ENCODE assay signal across 1 cellular context in genomic region chr16:19864566-19864965, GRCh38.
TF ChIP-seq lines count a peak whose summit lies in the region.

No MANE protein-coding gene starts in this region.

TF ChIP-seq in H1, 55 proteins besides CTCF, POLR2A, EP300 and RAD21 (continued from another document):
- TF ChIP-seq ATF3 (IDR thresholded peaks at IDR 0.05; ENCODE audit: insufficient read depth, low read depth, low read length): no peak
TF ChIP-seq in H1: peak in this region for 1.
